17 cellular contexts compared by ENCODE assay signal in genomic region chr20:46001498-46001897, GRCh38. TPM values are rescaled to one million over a fixed set of nuclear protein-coding genes. Genes with fewer than 3 reads are reported as not detected.
DNase-seq lines count a peak whose midpoint lies in the region; ATAC-seq and TF ChIP-seq lines count a peak whose summit lies in the region.
"Had no signal": no experiment of that assay in that cellular context is flagged by ENCODE, and none has a peak within 500 bp of the region (broad histone marks: within the 10 kb centered on the region; RNA-seq: fewer than 3 reads in every experiment).

No MANE protein-coding gene starts in this region.

- CTCF ChIA-PET in activated naive CD4-positive, alpha-beta T cell treated with anti-CD3 and anti-CD28 coated beads for 36 hours (lab: Charles Lee) = interaction anchor here (1.2 to 6.7 kb wide), 2 partner anchors 11 to 15 kb away, joined by 3 to 58 read pairs; no protein-coding TSS in a partner anchor

- no peak for ATAC-seq in GM23338
- no peak for ATAC-seq in GM19395 (IDR thresholded peaks at IDR 0.05; ENCODE audit: unreplicated experiment)

- no peak overlapping the region for H3K4me3 Mint-ChIP-seq in GM23338
- H3K4me3 Mint-ChIP-seq in dendritic cell treated with granulocyte-macrophage colony-stimulating factor and Interleukin-4, amounts not matched to agents 40 ng/mL and 50 ng/mL, for 4 days = no peak overlapping the region
- no peak overlapping the region for H3K4me3 Mint-ChIP-seq in activated naive CD4-positive, alpha-beta T cell treated with anti-CD3 and anti-CD28 coated beads for 36 hours
- H3K4me3 Mint-ChIP-seq: H9 had no signal

- TF ChIP-seq EP300 in neural cell (conservative IDR thresholded peaks at IDR 0.05; ENCODE audit: poor library complexity, severe bottlenecking) = no peak

- peaks cover 48% of the 10 kb centered on the region for H3K4me1 Mint-ChIP-seq in GM23338
- peaks cover 92% of the 10 kb centered on the region for H3K4me1 Mint-ChIP-seq in dendritic cell treated with granulocyte-macrophage colony-stimulating factor and Interleukin-4, amounts not matched to agents 40 ng/mL and 50 ng/mL, for 4 days (ENCODE audit: low read depth)
- H3K4me1 Mint-ChIP-seq in activated naive CD4-positive, alpha-beta T cell treated with anti-CD3 and anti-CD28 coated beads for 36 hours (ENCODE audit: low read depth) = peaks cover 79% of the 10 kb centered on the region

- H3K4me2 ChIP-seq in GM23338 (peak overlapping the region; percentile 60; the same call in 1 of the 2 replicates), neural cell (ENCODE audit: low read length) (no peak overlapping the region)

- TF ChIP-seq CTCF in GM23338 (conservative IDR thresholded peaks at IDR 0.05; ENCODE audit: low read depth in 2 of 2) = no peak
- no peak for TF ChIP-seq CTCF in neural cell (IDR thresholded peaks at IDR 0.05; ENCODE audit: poor library complexity, severe bottlenecking)

- peaks cover 52% of the 10 kb centered on the region for H3K4me1 ChIP-seq in GM23338 (ENCODE audit: insufficient read depth)
- H3K4me1 ChIP-seq: BE2C, Caco-2 had no signal

- DNase-seq in GM23338 (ENCODE audit: low spot score) = no peak
- DNase-seq in cerebellar nuclear complex (lab: John Stamatoyannopoulos, UW) = no peak
- DNase-seq in activated naive CD4-positive, alpha-beta T cell treated with anti-CD3 and anti-CD28 coated beads for 36 hours = no peak
- no peak for DNase-seq in DMS79 treated with DMSO at 0.1 percent for 48 hours (lab: John Stamatoyannopoulos, UW)
- DNase-seq: BE2C; Caco-2; CD8-positive, alpha-beta memory T cell; DMS53; GM23248; H9; IMR-90 had no signal

- H4K20me1 ChIP-seq in GM23338 (replicated peaks; ENCODE audit: insufficient read depth) = no peaks in the 10 kb centered on the region
- no peaks in the 10 kb centered on the region for H4K20me1 ChIP-seq in neural cell (ENCODE audit: insufficient read depth)

- no peaks in the 10 kb centered on the region for H3K9me3 ChIP-seq in neural cell (ENCODE audit: low read length)
- H3K9me3 ChIP-seq: BE2C, Caco-2 had no signal

- H3K36me3 ChIP-seq in GM23338 (ENCODE audit: insufficient read depth) = no peaks in the 10 kb centered on the region
- no peaks in the 10 kb centered on the region for H3K36me3 ChIP-seq in neural cell (ENCODE audit: insufficient read depth, low read length)
- H3K36me3 ChIP-seq: BE2C had no signal

- peak overlapping the region; percentile 93 for H2AFZ ChIP-seq in GM23338
- no peak overlapping the region for H2AFZ ChIP-seq in neural cell (ENCODE audit: low read depth, low read length)
- H2AFZ ChIP-seq: GM23248 had no signal

- intact Hi-C loops in dendritic cell treated with granulocyte-macrophage colony-stimulating factor and Interleukin-4, amounts not matched to agents 40 ng/mL and 50 ng/mL, for 4 days (cut with micrococcal nuclease) = no loop called here
- intact Hi-C loops in activated naive CD4-positive, alpha-beta T cell treated with anti-CD3 and anti-CD28 coated beads for 36 hours (cut with micrococcal nuclease) = loop anchor here (1.0 kb wide), 1 partner anchor 405 kb away; the partner anchor contains the start of gene ELMO2

- no peak for TF ChIP-seq RAD21 in neural cell (conservative IDR thresholded peaks at IDR 0.05)

- H3K9me3 Mint-ChIP-seq in GM23338 = no peaks in the 10 kb centered on the region
- H3K9me3 Mint-ChIP-seq in dendritic cell treated with granulocyte-macrophage colony-stimulating factor and Interleukin-4, amounts not matched to agents 40 ng/mL and 50 ng/mL, for 4 days = no peaks in the 10 kb centered on the region
- no peaks in the 10 kb centered on the region for H3K9me3 Mint-ChIP-seq in activated naive CD4-positive, alpha-beta T cell treated with anti-CD3 and anti-CD28 coated beads for 36 hours
- H3K9me3 Mint-ChIP-seq: CD8-positive, alpha-beta memory T cell; H9 had no signal

- H3K27ac ChIP-seq in GM23338 (ENCODE audit: low read depth) = no peak overlapping the region
- H3K27ac ChIP-seq in neural cell (ENCODE audit: low read length) = peak overlapping the region; percentile 8
- H3K27ac ChIP-seq: GM23248 had no signal

- H3K4me3 ChIP-seq in GM23338 (no peak overlapping the region), neural cell (ENCODE audit: low read length) (no peak overlapping the region)
- H3K4me3 ChIP-seq: GM23248 had no signal

- no peaks in the 10 kb centered on the region for H3K79me2 ChIP-seq in GM23338 (replicated peaks; ENCODE audit: insufficient read depth)
- H3K79me2 ChIP-seq in neural cell (replicated peaks; ENCODE audit: insufficient read depth, low read length) = no peaks in the 10 kb centered on the region

- no peaks in the 10 kb centered on the region for H3K36me3 Mint-ChIP-seq in GM23338 (ENCODE audit: low read depth)
- no peaks in the 10 kb centered on the region for H3K36me3 Mint-ChIP-seq in dendritic cell treated with granulocyte-macrophage colony-stimulating factor and Interleukin-4, amounts not matched to agents 40 ng/mL and 50 ng/mL, for 4 days (ENCODE audit: low read depth)
- no peaks in the 10 kb centered on the region for H3K36me3 Mint-ChIP-seq in activated naive CD4-positive, alpha-beta T cell treated with anti-CD3 and anti-CD28 coated beads for 36 hours (ENCODE audit: low read depth)

- H3K27me3 Mint-ChIP-seq in GM23338 (ENCODE audit: insufficient read depth, low read depth, poor library complexity) = peaks cover 7% of the 10 kb centered on the region
- H3K27me3 Mint-ChIP-seq in dendritic cell treated with granulocyte-macrophage colony-stimulating factor and Interleukin-4, amounts not matched to agents 40 ng/mL and 50 ng/mL, for 4 days = no peaks in the 10 kb centered on the region
- no peaks in the 10 kb centered on the region for H3K27me3 Mint-ChIP-seq in activated naive CD4-positive, alpha-beta T cell treated with anti-CD3 and anti-CD28 coated beads for 36 hours (ENCODE audit: low read depth)

- H3F3A ChIP-seq in GM23338 (replicated peaks; ENCODE audit: low read depth) (peaks cover 17% of the 10 kb centered on the region), neural cell (ENCODE audit: insufficient read depth, low read length, poor library complexity, severe bottlenecking) (no peaks in the 10 kb centered on the region)

- H3K27me3 ChIP-seq in GM23338 (ENCODE audit: insufficient read depth) (no peaks in the 10 kb centered on the region), neural cell (ENCODE audit: insufficient read depth, low read depth, low read length) (no peaks in the 10 kb centered on the region)

- no peak overlapping the region for H3K27ac Mint-ChIP-seq in GM23338
- peak overlapping the region; percentile 34 for H3K27ac Mint-ChIP-seq in dendritic cell treated with granulocyte-macrophage colony-stimulating factor and Interleukin-4, amounts not matched to agents 40 ng/mL and 50 ng/mL, for 4 days
- H3K27ac Mint-ChIP-seq in activated naive CD4-positive, alpha-beta T cell treated with anti-CD3 and anti-CD28 coated beads for 36 hours = no peak overlapping the region
- H3K27ac Mint-ChIP-seq: H9 had no signal

- no peaks in the 10 kb centered on the region for H3K9me2 ChIP-seq in GM23338 (ENCODE audit: insufficient read depth)
- H3K9me2 ChIP-seq in neural cell (ENCODE audit: insufficient read depth, low read length) = no peaks in the 10 kb centered on the region

- no peak overlapping the region for H3K9ac ChIP-seq in neural cell (ENCODE audit: low read length)
- H3K9ac ChIP-seq: GM23248 had no signal

TF ChIP-seq in GM23338, 12 proteins besides CTCF, POLR2A, EP300 and RAD21 (continues in another document):
- TF ChIP-seq POLR2AphosphoS5 (IDR thresholded peaks at IDR 0.05; ENCODE audit: low read depth) = no peak

TF ChIP-seq in neural cell, 6 proteins besides CTCF, POLR2A, EP300 and RAD21 (continues in another document):
- TF ChIP-seq EZH2 (IDR thresholded peaks at IDR 0.05; ENCODE audit: borderline replicate concordance, insufficient read depth, low read length, poor library complexity, severe bottlenecking) (no peak), TAF1 (IDR thresholded peaks at IDR 0.05; ENCODE audit: low read depth) (no peak), POLR2AphosphoS5 (IDR thresholded peaks at IDR 0.05) (no peak)

RNA-seq across cellular contexts. Expression of gene MMP9, which starts 7.2 kb away (rescaled TPM):
- 5.4 and 5.8 TPM in 2 replicates for total RNA-seq in GM23338 (2014; rRNA removed; shearing (Covaris generic))
- polyA plus RNA-seq in GM23338 (2016; fragmentation: Nextera tagmentation; extraction: Ambion mirVana) (4.1 and 4.3 TPM in 2 replicates), neural cell (not detected in 2 replicates)
- not detected in 2 replicates for polyA minus RNA-seq in neural cell
- total RNA-seq in activated naive CD4-positive, alpha-beta T cell treated with anti-CD3 and anti-CD28 coated beads for 36 hours = not detected
- total RNA-seq: GM23248, HT-29 had no signal
- polyA plus RNA-seq: AG04450; CD8-positive, alpha-beta memory T cell had no signal

RNA-seq across cellular contexts. Expression of gene SLC12A5, which starts 27.5 kb away (rescaled TPM):
- 0.35 and 3.5 TPM in 2 replicates for total RNA-seq in GM23338 (2014; rRNA removed; shearing (Covaris generic))
- 8.4 and 9.8 TPM in 2 replicates for polyA plus RNA-seq in GM23338 (2016; fragmentation: Nextera tagmentation; extraction: Ambion mirVana)
- 53.1 and 74.4 TPM in 2 replicates for polyA plus RNA-seq in neural cell
- polyA minus RNA-seq in neural cell = 68.2 and 69.4 TPM in 2 replicates
- total RNA-seq in activated naive CD4-positive, alpha-beta T cell treated with anti-CD3 and anti-CD28 coated beads for 36 hours = not detected
- total RNA-seq: CD8-positive, alpha-beta memory T cell; Daoy; GM23248; HT-29; IMR-90 had no signal
- polyA plus RNA-seq: CD8-positive, alpha-beta memory T cell had no signal

RNA-seq across cellular contexts. Expression of gene ZNF335, which starts 29.5 kb away (rescaled TPM):
- 18.6 and 24.2 TPM in 2 replicates for total RNA-seq in GM23338 (2014; rRNA removed; shearing (Covaris generic))
- 5.7 and 7.4 TPM in 2 replicates for polyA plus RNA-seq in GM23338 (2016; fragmentation: Nextera tagmentation; extraction: Ambion mirVana)
- polyA plus RNA-seq in neural cell = 12.8 and 18.9 TPM in 2 replicates
- polyA minus RNA-seq in neural cell = 25.4 and 26.5 TPM in 2 replicates
- 10 to 100 TPM; 26.8 to 28.0 TPM for total RNA-seq in activated naive CD4-positive, alpha-beta T cell treated with anti-CD3 and anti-CD28 coated beads for 36 hours
